In the genomic region with DNA sequence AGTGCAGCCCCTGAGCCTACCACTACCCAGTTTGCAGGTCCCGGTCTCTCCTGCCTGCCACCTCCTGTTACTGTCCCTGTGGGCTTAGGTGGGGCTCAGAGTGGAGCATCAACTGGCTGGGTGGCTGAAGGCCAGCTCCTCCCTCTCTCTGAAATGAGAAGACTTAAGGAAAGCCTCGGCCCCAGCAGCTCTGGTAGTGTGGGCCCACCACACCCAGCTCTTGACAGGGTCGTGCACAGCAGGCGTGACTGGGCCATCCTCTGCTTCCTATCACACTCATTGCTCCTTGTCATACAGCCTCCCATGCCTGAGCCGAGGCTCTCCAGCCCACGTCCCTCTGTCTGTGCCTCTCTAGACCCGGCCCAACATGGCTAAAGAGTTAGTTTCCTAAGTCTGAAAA, we compare ENCODE assay signal across 22 cellular contexts.
DNase-seq lines count a peak whose midpoint lies in the region; ATAC-seq and TF ChIP-seq lines count a peak whose summit lies in the region.
"Had no signal": no experiment of that assay in that cellular context is flagged by ENCODE, and none has a peak within 500 bp of the region (broad histone marks: within the 10 kb centered on the region; RNA-seq: fewer than 3 reads in every experiment).

No MANE protein-coding gene starts in this region.

- H3K4me1 Mint-ChIP-seq in brain = peaks cover 13% of the 10 kb centered on the region
- no peaks in the 10 kb centered on the region for H3K4me1 Mint-ChIP-seq in neural progenitor cell
- H3K4me1 Mint-ChIP-seq: CD8-positive, alpha-beta memory T cell had no signal

- no peak overlapping the region for H2BK120ac ChIP-seq in trophoblast cell (ENCODE audit: insufficient read depth, low read length, poor library complexity)

- no peak overlapping the region for H2BK5ac ChIP-seq in trophoblast cell (ENCODE audit: low read depth, low read length, poor library complexity)

- no peak overlapping the region for H3K4ac ChIP-seq in trophoblast cell (ENCODE audit: low read depth, low read length)

- no peak overlapping the region for H4K8ac ChIP-seq in trophoblast cell (ENCODE audit: low read depth, low read length)

- no peak overlapping the region for H3K18ac ChIP-seq in trophoblast cell (ENCODE audit: low read length)

- H3K36me3 Mint-ChIP-seq in brain (peaks cover 32% of the 10 kb centered on the region), neural progenitor cell (peaks cover 2% of the 10 kb centered on the region)
- H3K36me3 Mint-ChIP-seq: CD14-positive monocyte; CD8-positive, alpha-beta memory T cell had no signal

- H3K4me3 Mint-ChIP-seq in brain (no peak overlapping the region), neural progenitor cell (no peak overlapping the region)
- H3K4me3 Mint-ChIP-seq: CD14-positive monocyte; CD4-positive, alpha-beta T cell; CD8-positive, alpha-beta memory T cell; GM23338 had no signal

- H3K27me3 ChIP-seq in heart left ventricle (no peaks in the 10 kb centered on the region), neural progenitor cell (no peaks in the 10 kb centered on the region), trophoblast cell (ENCODE audit: insufficient read depth, low read length) (no peaks in the 10 kb centered on the region), upper lobe of right lung (no peaks in the 10 kb centered on the region)
- H3K27me3 ChIP-seq: BE2C; BLaER1 treated with 17β-estradiol and CSF1 and Interleukin-3, amounts not matched to agents 10 nM and 100 nM had no signal

- POLR2A ChIA-PET in HEK293T (lab: Yijun Ruan, JAX) = no interaction called here

- H3K9ac ChIP-seq in neural progenitor cell (no peak overlapping the region), trophoblast cell (ENCODE audit: low read length) (no peak overlapping the region)
- H3K9ac ChIP-seq: BLaER1 treated with 17β-estradiol and CSF1 and Interleukin-3, amounts not matched to agents 10 nM and 100 nM had no signal

- H3K27ac Mint-ChIP-seq in brain = peak overlapping the region in 3 of 5 experiments; percentile 70 to 83 (median 78)
- H3K27ac Mint-ChIP-seq in neural progenitor cell = peak overlapping the region; percentile 81
- H3K27ac Mint-ChIP-seq: CD4-positive, alpha-beta T cell; CD8-positive, alpha-beta memory T cell; GM23338 had no signal

- intact Hi-C loops in Right ventricle myocardium inferior (cut with DNase I) (no loop called here), heart left ventricle (cut with DNase I) (no loop called here), upper lobe of right lung (cut with DNase I) (no loop called here)

- no peaks in the 10 kb centered on the region for H3F3A ChIP-seq in neural progenitor cell (ENCODE audit: low read depth)

- H3K4me3 ChIP-seq in heart left ventricle (no peak overlapping the region), neural progenitor cell (no peak overlapping the region), trophoblast cell (ENCODE audit: low read depth, low read length) (peak overlapping the region; percentile 45), upper lobe of right lung (no peak overlapping the region)
- H3K4me3 ChIP-seq: BLaER1 treated with 17β-estradiol and CSF1 and Interleukin-3, amounts not matched to agents 10 nM and 100 nM; GM12878; GM23338; HAP-1 had no signal

- H3K36me3 ChIP-seq in heart left ventricle (no peaks in the 10 kb centered on the region), neural progenitor cell (no peaks in the 10 kb centered on the region), trophoblast cell (ENCODE audit: control insufficient read depth in 1 of 2, insufficient read depth in 2 of 2, low read length in 2 of 2) (no peaks in the 10 kb centered on the region), upper lobe of right lung (no peaks in the 10 kb centered on the region)
- H3K36me3 ChIP-seq: BE2C; BLaER1 treated with 17β-estradiol and CSF1 and Interleukin-3, amounts not matched to agents 10 nM and 100 nM; HAP-1 had no signal

- ATAC-seq in Right ventricle myocardium inferior (no peak), heart left ventricle (no peak), upper lobe of right lung (no peak)
- ATAC-seq: GM12878, GM23338 had no signal

- no peaks in the 10 kb centered on the region for H3K79me1 ChIP-seq in trophoblast cell (ENCODE audit: low read length)

- DNase-seq in Right ventricle myocardium inferior (ENCODE audit: missing footprints) (peak; percentile 23), heart left ventricle (no peak), neural progenitor cell (ENCODE audit: low spot score) (no peak), trophoblast cell (no peak), upper lobe of right lung (no peak), HEK293T (ENCODE audit: extremely low spot score) (no peak)
- no peak for DNase-seq in stimulated activated naive CD4-positive, alpha-beta T cell (lab: John Stamatoyannopoulos, UW)
- DNase-seq: AML-193; BE2C; CD4-positive, alpha-beta T cell; CD8-positive, alpha-beta memory T cell; DMS 273 treated with DMSO at 0.1 percent for 48 hours; DMS79; EL; GDM1 had no signal

- 69 to 79% (median 75%) methylated on average over 7 of the region's 7 CpGs for WGBS in heart left ventricle, 4 donors
- no CpG with 5 or more reads among the region's 7 CpGs for WGBS in trophoblast cell (ENCODE audit: extremely low coverage, insufficient coverage, insufficient read length)

- no peak overlapping the region for H3K14ac ChIP-seq in trophoblast cell (ENCODE audit: low read length)

- H3K4me1 ChIP-seq in heart left ventricle (no peaks in the 10 kb centered on the region), neural progenitor cell (no peaks in the 10 kb centered on the region), trophoblast cell (ENCODE audit: control insufficient read depth in 1 of 2, insufficient read depth in 2 of 2, low read length in 2 of 2) (no peaks in the 10 kb centered on the region), upper lobe of right lung (no peaks in the 10 kb centered on the region)
- H3K4me1 ChIP-seq: BE2C, HAP-1 had no signal

- CTCF ChIA-PET in HEK293T (lab: Yijun Ruan, JAX) = interaction anchor here (1.1 kb wide), 1 partner anchor 9 kb away, joined by 3 read pairs; no protein-coding TSS in a partner anchor

- TF ChIP-seq CTCF in heart left ventricle (IDR thresholded peaks at IDR 0.05) = no peak
- TF ChIP-seq CTCF in brain (conservative IDR thresholded peaks at IDR 0.05) = no peak
- TF ChIP-seq CTCF in neural progenitor cell (IDR thresholded peaks at IDR 0.05) = no peak
- no peak for TF ChIP-seq CTCF in upper lobe of right lung (IDR thresholded peaks at IDR 0.05)

- no peaks in the 10 kb centered on the region for H4K20me1 ChIP-seq in neural progenitor cell (ENCODE audit: low read depth)

- H2BK12ac ChIP-seq in trophoblast cell (ENCODE audit: low read length) = no peak overlapping the region

- TF ChIP-seq POLR2A in heart left ventricle (IDR thresholded peaks at IDR 0.05) = no peak

- H3K27ac ChIP-seq in heart left ventricle (no peak overlapping the region), neural progenitor cell (no peak overlapping the region), trophoblast cell (ENCODE audit: low read depth, low read length) (no peak overlapping the region), upper lobe of right lung (no peak overlapping the region)
- H3K27ac ChIP-seq: 22Rv1; BLaER1 treated with 17β-estradiol and CSF1 and Interleukin-3, amounts not matched to agents 10 nM and 100 nM had no signal

- H3K9me3 ChIP-seq in heart left ventricle (peaks cover 0 to 8% (median 0%) of the 10 kb centered on the region in 12 donors), neural progenitor cell (ENCODE audit: low read depth) (no peaks in the 10 kb centered on the region), trophoblast cell (ENCODE audit: insufficient read depth, low read depth, low read length) (peaks cover 5% of the 10 kb centered on the region), upper lobe of right lung (no peaks in the 10 kb centered on the region)
- H3K9me3 ChIP-seq: BE2C had no signal

- H3K23ac ChIP-seq in trophoblast cell (ENCODE audit: low read length) = no peak overlapping the region

- H4K91ac ChIP-seq in trophoblast cell (ENCODE audit: low read depth, low read length) = no peak overlapping the region

- H4K12ac ChIP-seq in trophoblast cell (ENCODE audit: low read depth, low read length) = no peak overlapping the region

- H3K79me2 ChIP-seq in neural progenitor cell (ENCODE audit: low read depth) (no peaks in the 10 kb centered on the region), trophoblast cell (ENCODE audit: control insufficient read depth, insufficient read depth, low read length, poor library complexity) (no peaks in the 10 kb centered on the region)

- H3K4me2 ChIP-seq in neural progenitor cell (no peak overlapping the region), trophoblast cell (ENCODE audit: low read length) (no peak overlapping the region)
- H3K4me2 ChIP-seq: GM23338 had no signal

- H2AFZ ChIP-seq in neural progenitor cell (replicated peaks) (no peak overlapping the region), trophoblast cell (ENCODE audit: insufficient read depth, low read length, poor library complexity) (no peak overlapping the region)
- H2AFZ ChIP-seq: GM23338 had no signal

- H3K9me3 Mint-ChIP-seq in brain (peaks cover 6 to 26% (median 17%) of the 10 kb centered on the region in 5 experiments), neural progenitor cell (peaks cover 18% of the 10 kb centered on the region)

- peaks cover 11% of the 10 kb centered on the region for H3K27me3 Mint-ChIP-seq in brain
- H3K27me3 Mint-ChIP-seq in neural progenitor cell (ENCODE audit: insufficient read depth, low read depth) = peaks cover 8% of the 10 kb centered on the region
- H3K27me3 Mint-ChIP-seq: CD4-positive, alpha-beta T cell had no signal

- H2AK5ac ChIP-seq in trophoblast cell (ENCODE audit: low read length) = no peak overlapping the region

TF ChIP-seq in HEK293T, 16 proteins besides CTCF, POLR2A, EP300 and RAD21:
- no peak for TF ChIP-seq BHLHE40 (IDR thresholded peaks at IDR 0.05; ENCODE audit: borderline replicate concordance)
- TF ChIP-seq ZNF384 (IDR thresholded peaks at IDR 0.05) = no peak
- TF ChIP-seq HDGF (IDR thresholded peaks at IDR 0.05; ENCODE audit: borderline replicate concordance) = no peak
- no peak for TF ChIP-seq FOXM1 (IDR thresholded peaks at IDR 0.05; ENCODE audit: borderline replicate concordance)
- no peak for TF ChIP-seq TARDBP (IDR thresholded peaks at IDR 0.05)
- no peak for TF ChIP-seq SP1 (IDR thresholded peaks at IDR 0.05)
- no peak for TF ChIP-seq ELF4 (IDR thresholded peaks at IDR 0.05)
- no peak for TF ChIP-seq L3MBTL2 (conservative IDR thresholded peaks at IDR 0.05)
- TF ChIP-seq SUZ12 (IDR thresholded peaks at IDR 0.05) = no peak
